Comparison of ENCODE assay signal across 1 cellular context in genomic region chr12:12810507-12811143, GRCh38.
TF ChIP-seq lines count a peak whose summit lies in the region.

No MANE protein-coding gene starts in this region.

TF ChIP-seq in GM23338, 12 proteins besides CTCF, POLR2A, EP300 and RAD21 (continued from another document):
- TF ChIP-seq ZNF462 (CRISPR knock-in tag; IDR thresholded peaks at IDR 0.05) (no peak), ZNF331 (CRISPR knock-in tag; IDR thresholded peaks at IDR 0.05; ENCODE audit: low read depth) (no peak), NANOG (IDR thresholded peaks at IDR 0.05; ENCODE audit: borderline replicate concordance) (no peak), EZH2phosphoT487 (IDR thresholded peaks at IDR 0.05; ENCODE audit: unreplicated experiment) (no peak), JUNB (IDR thresholded peaks at IDR 0.05; ENCODE audit: unreplicated experiment) (no peak), REST (IDR thresholded peaks at IDR 0.05; ENCODE audit: unreplicated experiment) (no peak), STAT1 (IDR thresholded peaks at IDR 0.05; ENCODE audit: unreplicated experiment) (no peak), POLR2AphosphoS5 (IDR thresholded peaks at IDR 0.05; ENCODE audit: low read depth) (no peak)
TF ChIP-seq in GM23338: peak in this region for 0.
